25 cellular contexts compared by ENCODE assay signal in genomic region chr19:3453840-3454239, GRCh38. TPM values are rescaled to one million over a fixed set of nuclear protein-coding genes. Genes with fewer than 3 reads are reported as not detected.
DNase-seq lines count a peak whose midpoint lies in the region; ATAC-seq and TF ChIP-seq lines count a peak whose summit lies in the region.
"Had no signal": no experiment of that assay in that cellular context is flagged by ENCODE, and none has a peak within 500 bp of the region (broad histone marks: within the 10 kb centered on the region; RNA-seq: fewer than 3 reads in every experiment).

No MANE protein-coding gene starts in this region.

- ATAC-seq in activated T-cell treated with anti-CD3 and anti-CD28 coated beads, Interleukin-2, amount 50 U/mL, for 4 hours: no peak
- ATAC-seq: GM23338 had no signal

- H3K27me3 ChIP-seq in esophagus muscularis mucosa: no peaks in the 10 kb centered on the region
- no peaks in the 10 kb centered on the region for H3K27me3 ChIP-seq in prostate gland (replicated peaks; ENCODE audit: insufficient read depth)
- no peaks in the 10 kb centered on the region for H3K27me3 ChIP-seq in subcutaneous abdominal adipose tissue (ENCODE audit: control insufficient read depth in 5 of 5, insufficient read depth in 4 of 5, low read length in 5 of 5)
- H3K27me3 ChIP-seq: Peyer's patch had no signal

- H3K4me3 ChIP-seq in HEK293 (ENCODE audit: low read depth, low read length) (no peak overlapping the region), esophagus muscularis mucosa (no peak overlapping the region), prostate gland (no peak overlapping the region), subcutaneous abdominal adipose tissue (ENCODE audit: low read depth in 1 of 5, low read length in 5 of 5) (no peak overlapping the region)
- H3K4me3 ChIP-seq: GM23338, Peyer's patch had no signal

- 76% methylated on average over 6 of the region's 25 CpGs for WGBS in esophagus muscularis mucosa
- WGBS in prostate gland: 69% methylated on average over 23 of the region's 25 CpGs

- no peaks in the 10 kb centered on the region for H3K9me3 ChIP-seq in HEK293 (ENCODE audit: control insufficient read depth, insufficient read depth, low read depth, low read length)
- no peaks in the 10 kb centered on the region for H3K9me3 ChIP-seq in esophagus muscularis mucosa
- no peaks in the 10 kb centered on the region for H3K9me3 ChIP-seq in prostate gland
- no peaks in the 10 kb centered on the region for H3K9me3 ChIP-seq in subcutaneous abdominal adipose tissue (ENCODE audit: control insufficient read depth in 5 of 5, low read length in 5 of 5)
- H3K9me3 ChIP-seq: Peyer's patch, SK-N-SH had no signal

- H3K4me1 ChIP-seq in HEK293 (ENCODE audit: control insufficient read depth, insufficient read depth, low read length): peaks cover 5% of the 10 kb centered on the region
- peaks cover 38 to 80% (median 73%) of the 10 kb centered on the region in 4 donors for H3K4me1 ChIP-seq in esophagus muscularis mucosa
- no peaks in the 10 kb centered on the region for H3K4me1 ChIP-seq in prostate gland (replicated peaks)
- peaks cover 0 to 32% (median 25%) of the 10 kb centered on the region in 5 donors for H3K4me1 ChIP-seq in subcutaneous abdominal adipose tissue (ENCODE audit: control insufficient read depth in 5 of 5, insufficient read depth in 5 of 5, low read length in 5 of 5)

- no peaks in the 10 kb centered on the region for H3K27me3 Mint-ChIP-seq in activated T-cell treated with anti-CD3 and anti-CD28 coated beads, Interleukin-2, amount 50 U/mL, for 4 hours (ENCODE audit: low read depth)
- peaks cover 5% of the 10 kb centered on the region for H3K27me3 Mint-ChIP-seq in glutamatergic neuron (ENCODE audit: unreplicated experiment)
- H3K27me3 Mint-ChIP-seq: CD4-positive, alpha-beta memory T cell had no signal

- TF ChIP-seq EP300 in esophagus muscularis mucosa (IDR thresholded peaks at IDR 0.05): no peak

- TF ChIP-seq CTCF in HEK293 (tag by site-specific recombination; IDR thresholded peaks at IDR 0.05) (no peak), esophagus muscularis mucosa (IDR thresholded peaks at IDR 0.05) (no peak), prostate gland (IDR thresholded peaks at IDR 0.05) (no peak), glutamatergic neuron (IDR thresholded peaks at IDR 0.05; ENCODE audit: partially characterized antibody, unreplicated experiment) (no peak)

- H3K4me1 Mint-ChIP-seq in activated T-cell treated with anti-CD3 and anti-CD28 coated beads, Interleukin-2, amount 50 U/mL, for 4 hours (ENCODE audit: low read depth): peaks cover 3% of the 10 kb centered on the region
- H3K4me1 Mint-ChIP-seq in glutamatergic neuron (ENCODE audit: low read depth, unreplicated experiment): no peaks in the 10 kb centered on the region
- H3K4me1 Mint-ChIP-seq: CD4-positive, alpha-beta memory T cell had no signal

- H3K27ac ChIP-seq in HEK293 (ENCODE audit: extremely low read depth, low read depth, low read length) (no peak overlapping the region), esophagus muscularis mucosa (replicated peaks in 1 of 4) (peak overlapping the region; percentile 84 to 91 (median 89)), prostate gland (peak overlapping the region; percentile 10 to 56), subcutaneous abdominal adipose tissue (ENCODE audit: low read depth, low read length) (peak overlapping the region; percentile 16)

- H3K9me3 Mint-ChIP-seq in activated T-cell treated with anti-CD3 and anti-CD28 coated beads, Interleukin-2, amount 50 U/mL, for 4 hours: no peaks in the 10 kb centered on the region
- no peaks in the 10 kb centered on the region for H3K9me3 Mint-ChIP-seq in glutamatergic neuron (ENCODE audit: unreplicated experiment)
- H3K9me3 Mint-ChIP-seq: CD4-positive, alpha-beta memory T cell; GM23338 had no signal

- no peak for DNase-seq in esophagus muscularis mucosa (ENCODE audit: extremely low spot score)
- no peak for DNase-seq in prostate gland (ENCODE audit: low spot score)
- DNase-seq in HPDE6-E6E7 (ENCODE audit: extremely low spot score): no peak
- DNase-seq in activated T-cell treated with anti-CD3 and anti-CD28 coated beads, Interleukin-2, amount 50 U/mL, for 4 hours: no peak
- no peak for DNase-seq in glutamatergic neuron
- DNase-seq in NCI-H2227 (lab: John Stamatoyannopoulos, UW; ENCODE audit: unreplicated experiment): no peak
- DNase-seq: DMS153; GDM1; IMR-90; Karpas-422; NCI-H1092 treated with DMSO at 0.1 percent for 48 hours; NCI-H2081 treated with DMSO at 0.1 percent for 48 hours; NCI-H510A; NCI-H748 treated with DMSO at 0.1 percent for 48 hours; NK-92 treated with Interleukin-12 subunit alpha and Interleukin-12 subunit beta, amount 100 ng/mL, for 24 hours; Peyer's patch; SHP77 had no signal

- peaks cover 0 to 39% of the 10 kb centered on the region in 2 experiments; a peak in 2 of 3 replicates for H3K36me3 ChIP-seq in HEK293 (ENCODE audit: control insufficient read depth in 2 of 2, insufficient read depth in 1 of 2, low read length in 2 of 2)
- H3K36me3 ChIP-seq in esophagus muscularis mucosa: peaks cover 55 to 93% (median 83%) of the 10 kb centered on the region in 4 donors
- H3K36me3 ChIP-seq in prostate gland: peaks cover 23 to 36% of the 10 kb centered on the region in 2 donors
- H3K36me3 ChIP-seq in subcutaneous abdominal adipose tissue (ENCODE audit: control insufficient read depth in 5 of 5, insufficient read depth in 5 of 5, low read length in 5 of 5): peaks cover 0 to 78% (median 57%) of the 10 kb centered on the region in 5 donors

- H3K9ac ChIP-seq in subcutaneous abdominal adipose tissue (ENCODE audit: low read length in 5 of 5): no peak overlapping the region
- H3K9ac ChIP-seq: SK-N-SH had no signal

- H3K4me3 Mint-ChIP-seq in activated T-cell treated with anti-CD3 and anti-CD28 coated beads, Interleukin-2, amount 50 U/mL, for 4 hours: no peak overlapping the region
- no peak overlapping the region for H3K4me3 Mint-ChIP-seq in glutamatergic neuron (ENCODE audit: unreplicated experiment)
- H3K4me3 Mint-ChIP-seq: CD4-positive, alpha-beta memory T cell; GM23338 had no signal

- POLR2A ChIA-PET in HEK293 (lab: Yijun Ruan, JAX): no interaction called here

- no peak overlapping the region for H3K27ac Mint-ChIP-seq in glutamatergic neuron (ENCODE audit: unreplicated experiment)
- H3K27ac Mint-ChIP-seq: CD4-positive, alpha-beta memory T cell; GM23338 had no signal

- intact Hi-C loops in esophagus muscularis mucosa (cut with DNase I): no loop called here
- intact Hi-C loops in prostate gland (cut with DNase I): no loop called here

- peaks cover 9% of the 10 kb centered on the region for H3K36me3 Mint-ChIP-seq in activated T-cell treated with anti-CD3 and anti-CD28 coated beads, Interleukin-2, amount 50 U/mL, for 4 hours (ENCODE audit: insufficient read depth)
- H3K36me3 Mint-ChIP-seq in glutamatergic neuron (ENCODE audit: unreplicated experiment): no peaks in the 10 kb centered on the region

- CTCF ChIA-PET in HEK293 (lab: Yijun Ruan, JAX): interaction anchor here (2.3 kb wide), 1 partner anchor 19 kb away, joined by 8 read pairs; no protein-coding TSS in a partner anchor

- TF ChIP-seq POLR2A in esophagus muscularis mucosa (IDR thresholded peaks at IDR 0.05; ENCODE audit: low read depth) (no peak), prostate gland (IDR thresholded peaks at IDR 0.05) (no peak)

TF ChIP-seq in HEK293, 187 proteins besides CTCF, POLR2A, EP300 and RAD21 (continues in another document):
- TF ChIP-seq ZNF138 (tag by site-specific recombination; IDR thresholded peaks at IDR 0.05; ENCODE audit: borderline replicate concordance) (no peak), TCF7L2 (IDR thresholded peaks at IDR 0.05; ENCODE audit: borderline replicate concordance, low read depth, low read length) (no peak), ZBTB44 (tag by site-specific recombination; IDR thresholded peaks at IDR 0.05) (no peak), HOXA7 (CRISPR knock-in tag; IDR thresholded peaks at IDR 0.05; ENCODE audit: borderline replicate concordance) (no peak), ZNF324 (tag by site-specific recombination; IDR thresholded peaks at IDR 0.05) (no peak), SP3 (tag by site-specific recombination; IDR thresholded peaks at IDR 0.05) (no peak), ZNF510 (tag by site-specific recombination; IDR thresholded peaks at IDR 0.05; ENCODE audit: insufficient replicate concordance) (no peak), BCL11B (tag by site-specific recombination; IDR thresholded peaks at IDR 0.05; ENCODE audit: low read depth) (0 out of 2 replicates have a peak, but pooled peaks have one; percentile 30)

RNA-seq across cellular contexts. Expression of gene SMIM24, which starts 26.5 kb away (rescaled TPM):
- total RNA-seq in esophagus muscularis mucosa (not detected), prostate gland (1 to 10 TPM in 1 of 2 donors, under 1 TPM in 1; 0.32 to 1.6 TPM), glutamatergic neuron (ENCODE audit: unreplicated experiment) (not detected)
- total RNA-seq in activated T-cell treated with anti-CD3 and anti-CD28 coated beads, Interleukin-2, amount 50 U/mL, for 4 hours: not detected
- total RNA-seq: CD4-positive, alpha-beta memory T cell; Daoy; HT1080; IMR-90; MCF 10A had no signal

RNA-seq across cellular contexts. Expression of gene SMIM44, which starts 29.4 kb away (rescaled TPM):
- total RNA-seq in esophagus muscularis mucosa (not detected), prostate gland (1 to 10 TPM in 1 of 2 donors, not detected in 1; 1.7 TPM), glutamatergic neuron (ENCODE audit: unreplicated experiment) (not detected)
- total RNA-seq in activated T-cell treated with anti-CD3 and anti-CD28 coated beads, Interleukin-2, amount 50 U/mL, for 4 hours: not detected
- total RNA-seq: CD4-positive, alpha-beta memory T cell; Daoy; GM23338; HT1080; IMR-90; MCF 10A had no signal

RNA-seq across cellular contexts. Expression of gene DOHH, which starts 46.6 kb away (rescaled TPM):
- 10 to 100 TPM; 19.5 to 37.5 (median 25.8) TPM for total RNA-seq in esophagus muscularis mucosa
- total RNA-seq in prostate gland: 10 to 100 TPM; 26.1 to 26.9 TPM
- total RNA-seq in activated T-cell treated with anti-CD3 and anti-CD28 coated beads, Interleukin-2, amount 50 U/mL, for 4 hours: 10 to 100 TPM; 39.2 to 49.9 (median 42.9) TPM
- 8.5 TPM for total RNA-seq in glutamatergic neuron (ENCODE audit: unreplicated experiment)

RNA-seq across cellular contexts. Expression of gene FZR1, which starts 52.3 kb away (rescaled TPM):
- total RNA-seq in esophagus muscularis mucosa: 10 to 100 TPM; 15.8 to 41.2 (median 31.4) TPM
- 10 to 100 TPM; 32.2 to 64.9 TPM for total RNA-seq in prostate gland
- 10 to 100 TPM; 30.4 to 38.1 (median 33.2) TPM for total RNA-seq in activated T-cell treated with anti-CD3 and anti-CD28 coated beads, Interleukin-2, amount 50 U/mL, for 4 hours
- total RNA-seq in glutamatergic neuron (ENCODE audit: unreplicated experiment): 51.3 TPM
